ENCODE assay signal across 8 cellular contexts in the genomic region with DNA sequence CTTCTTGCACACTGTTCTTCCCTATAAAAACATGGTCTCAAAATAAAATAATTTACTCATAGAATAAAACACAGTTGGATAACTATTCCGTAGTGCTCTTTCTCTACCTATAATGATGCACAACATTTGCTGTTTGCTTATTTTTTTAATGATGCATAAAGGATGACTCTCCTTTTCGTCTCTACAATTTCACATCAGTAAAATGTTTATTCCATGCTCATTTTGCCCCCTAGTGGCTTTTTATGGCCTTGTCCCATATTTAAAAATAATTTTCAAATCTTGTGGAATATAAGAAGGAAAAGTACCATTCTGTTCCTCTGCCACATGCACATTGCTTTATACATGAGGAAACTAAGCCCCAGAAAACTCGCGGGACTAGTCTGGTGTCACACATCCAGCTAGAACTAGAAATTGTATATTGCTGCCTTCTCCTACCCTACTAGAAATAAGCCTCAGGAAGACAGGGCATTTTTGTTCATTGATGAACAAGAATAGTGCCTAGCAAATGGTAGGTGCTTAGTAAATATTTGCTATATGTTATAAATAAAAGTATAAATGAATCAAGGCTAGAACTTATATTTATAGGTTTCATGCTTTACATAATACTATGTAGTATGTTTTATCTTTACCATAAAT. TPM values are rescaled to one million over a fixed set of nuclear protein-coding genes. Genes with fewer than 3 reads are reported as not detected.
A peak's percentile ranks its signal among the peaks of the same experiment; 100 is the strongest.
DNase-seq lines count a peak whose midpoint lies in the region; ATAC-seq, FAIRE-seq and TF ChIP-seq lines count a peak whose summit lies in the region.

No MANE protein-coding gene starts in this region.

- TF ChIP-seq RAD21 in Ishikawa (IDR thresholded peaks at IDR 0.05; ENCODE audit: low read depth): peak; percentile 42; the same call in 1 of the 2 replicates

- no peak overlapping the region for H3K27ac ChIP-seq in VCaP

- no peak for TF ChIP-seq EP300 in Ishikawa (IDR thresholded peaks at IDR 0.05; ENCODE audit: borderline replicate concordance)

- DNase-seq in D721Med (ENCODE audit: insufficient read length, low spot score) (no peak), iris pigment epithelial cell (ENCODE audit: low read depth) (peak; percentile 59), iPS-NIHi7 (ENCODE audit: extremely low spot score) (no peak), omental fat pad (ENCODE audit: low spot score) (no peak), COLO829 (ENCODE audit: low spot score) (no peak), pons (ENCODE audit: low spot score) (no peak)

- FAIRE-seq in D721Med (lab: Jason Lieb, UNC): no peak

- ATAC-seq in omental fat pad (ENCODE audit: low FRiP score): no peak

- TF ChIP-seq CTCF in D721Med (IDR thresholded peaks at IDR 0.05; ENCODE audit: insufficient read depth, missing control alignments) (peak; percentile 70), VCaP (conservative IDR thresholded peaks at IDR 0.05) (peak; percentile 86), omental fat pad (IDR thresholded peaks at IDR 0.05) (peak in 1 of 3 donors; percentile 41)

TF ChIP-seq in Ishikawa, 13 proteins besides CTCF, POLR2A, EP300 and RAD21:
- TF ChIP-seq TCF12 (IDR thresholded peaks at IDR 0.05; ENCODE audit: low read depth) (no peak), CREB1 (IDR thresholded peaks at IDR 0.05; ENCODE audit: low read depth) (no peak), CEBPB (IDR thresholded peaks at IDR 0.05) (no peak), USF1 (IDR thresholded peaks at IDR 0.05) (no peak), YY1 (IDR thresholded peaks at IDR 0.05; ENCODE audit: low read depth) (no peak), NFIC (IDR thresholded peaks at IDR 0.05) (no peak), EGR1 (IDR thresholded peaks at IDR 0.05) (no peak), TEAD4 (IDR thresholded peaks at IDR 0.05) (no peak), TAF1 (IDR thresholded peaks at IDR 0.05; ENCODE audit: low read depth) (no peak), REST (IDR thresholded peaks at IDR 0.05; ENCODE audit: low read depth) (no peak)
- TF ChIP-seq, protein P1, sequence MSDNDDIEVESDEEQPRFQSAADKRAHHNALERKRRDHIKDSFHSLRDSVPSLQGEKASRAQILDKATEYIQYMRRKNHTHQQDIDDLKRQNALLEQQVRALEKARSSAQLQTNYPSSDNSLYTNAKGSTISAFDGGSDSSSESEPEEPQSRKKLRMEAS (IDR thresholded peaks at IDR 0.05): no peak

RNA-seq across cellular contexts. Expression of gene KCTD16, which starts 12.7 kb away (rescaled TPM):
- total RNA-seq in omental fat pad: under 1 TPM in 3 of 4 donors, not detected in 1; 0.09 to 0.19 (median 0.16) TPM

RNA-seq across cellular contexts. Expression of gene YIPF5, which starts 12.9 kb away (rescaled TPM):
- 10 to 100 TPM; 30.5 to 45.7 (median 44.7) TPM for total RNA-seq in omental fat pad
